ENCODE assay signal across 2 cellular contexts in the genomic region with DNA sequence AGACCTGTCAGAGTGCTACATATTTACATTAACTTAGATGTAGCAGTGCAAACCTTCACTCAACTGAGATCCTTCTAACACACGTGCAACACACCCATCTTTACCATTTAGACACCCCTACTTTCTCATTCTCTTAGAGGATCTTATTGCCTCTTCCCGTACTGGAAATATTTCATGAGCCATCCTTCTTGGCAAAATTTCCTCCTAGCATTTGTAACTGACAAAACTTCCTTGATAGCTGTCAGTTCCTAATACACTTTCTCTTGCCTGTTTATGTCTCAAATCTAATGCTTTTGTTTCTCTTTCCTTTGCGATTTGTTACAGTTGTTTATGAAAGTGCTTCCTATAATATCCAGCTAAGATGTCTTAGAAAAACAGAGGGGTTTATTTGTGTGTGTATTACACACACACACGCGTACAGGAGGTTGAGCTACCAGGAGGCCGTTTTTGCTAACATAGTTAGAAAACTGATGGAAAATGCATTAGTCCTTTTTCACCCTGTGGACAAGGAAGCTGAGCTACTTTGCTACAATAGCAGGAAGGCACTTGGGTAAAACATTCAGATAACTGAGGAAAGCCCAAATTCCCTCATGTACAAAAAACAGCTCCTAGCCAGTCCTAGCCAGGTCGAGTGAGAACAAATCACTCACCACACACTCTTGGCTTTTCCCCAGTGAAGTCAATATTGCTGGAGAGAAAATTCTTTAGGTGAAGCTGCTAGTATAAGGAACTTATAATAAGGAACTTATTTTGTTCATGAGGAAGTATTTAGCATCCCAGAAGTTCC.
A peak's percentile ranks its signal among the peaks of the same experiment; 100 is the strongest.
TF ChIP-seq lines count a peak whose summit lies in the region.

No MANE protein-coding gene starts in this region.

TF ChIP-seq in liver, 16 proteins besides CTCF, POLR2A, EP300 and RAD21 (continued from another document):
- TF ChIP-seq NR2F2 (IDR thresholded peaks at IDR 0.05) (no peak), RXRA (IDR thresholded peaks at IDR 0.05) (no peak), SP1 (IDR thresholded peaks at IDR 0.05) (peak; percentile 4), JUND (IDR thresholded peaks at IDR 0.05) (no peak)
- TF ChIP-seq, protein P1, sequence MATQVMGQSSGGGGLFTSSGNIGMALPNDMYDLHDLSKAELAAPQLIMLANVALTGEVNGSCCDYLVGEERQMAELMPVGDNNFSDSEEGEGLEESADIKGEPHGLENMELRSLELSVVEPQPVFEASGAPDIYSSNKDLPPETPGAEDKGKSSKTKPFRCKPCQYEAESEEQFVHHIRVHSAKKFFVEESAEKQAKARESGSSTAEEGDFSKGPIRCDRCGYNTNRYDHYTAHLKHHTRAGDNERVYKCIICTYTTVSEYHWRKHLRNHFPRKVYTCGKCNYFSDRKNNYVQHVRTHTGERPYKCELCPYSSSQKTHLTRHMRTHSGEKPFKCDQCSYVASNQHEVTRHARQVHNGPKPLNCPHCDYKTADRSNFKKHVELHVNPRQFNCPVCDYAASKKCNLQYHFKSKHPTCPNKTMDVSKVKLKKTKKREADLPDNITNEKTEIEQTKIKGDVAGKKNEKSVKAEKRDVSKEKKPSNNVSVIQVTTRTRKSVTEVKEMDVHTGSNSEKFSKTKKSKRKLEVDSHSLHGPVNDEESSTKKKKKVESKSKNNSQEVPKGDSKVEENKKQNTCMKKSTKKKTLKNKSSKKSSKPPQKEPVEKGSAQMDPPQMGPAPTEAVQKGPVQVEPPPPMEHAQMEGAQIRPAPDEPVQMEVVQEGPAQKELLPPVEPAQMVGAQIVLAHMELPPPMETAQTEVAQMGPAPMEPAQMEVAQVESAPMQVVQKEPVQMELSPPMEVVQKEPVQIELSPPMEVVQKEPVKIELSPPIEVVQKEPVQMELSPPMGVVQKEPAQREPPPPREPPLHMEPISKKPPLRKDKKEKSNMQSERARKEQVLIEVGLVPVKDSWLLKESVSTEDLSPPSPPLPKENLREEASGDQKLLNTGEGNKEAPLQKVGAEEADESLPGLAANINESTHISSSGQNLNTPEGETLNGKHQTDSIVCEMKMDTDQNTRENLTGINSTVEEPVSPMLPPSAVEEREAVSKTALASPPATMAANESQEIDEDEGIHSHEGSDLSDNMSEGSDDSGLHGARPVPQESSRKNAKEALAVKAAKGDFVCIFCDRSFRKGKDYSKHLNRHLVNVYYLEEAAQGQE (IDR thresholded peaks at IDR 0.05) = no peak

TF ChIP-seq in HepG2, 621 proteins besides CTCF, POLR2A, EP300 and RAD21:
- TF ChIP-seq, protein P2, sequence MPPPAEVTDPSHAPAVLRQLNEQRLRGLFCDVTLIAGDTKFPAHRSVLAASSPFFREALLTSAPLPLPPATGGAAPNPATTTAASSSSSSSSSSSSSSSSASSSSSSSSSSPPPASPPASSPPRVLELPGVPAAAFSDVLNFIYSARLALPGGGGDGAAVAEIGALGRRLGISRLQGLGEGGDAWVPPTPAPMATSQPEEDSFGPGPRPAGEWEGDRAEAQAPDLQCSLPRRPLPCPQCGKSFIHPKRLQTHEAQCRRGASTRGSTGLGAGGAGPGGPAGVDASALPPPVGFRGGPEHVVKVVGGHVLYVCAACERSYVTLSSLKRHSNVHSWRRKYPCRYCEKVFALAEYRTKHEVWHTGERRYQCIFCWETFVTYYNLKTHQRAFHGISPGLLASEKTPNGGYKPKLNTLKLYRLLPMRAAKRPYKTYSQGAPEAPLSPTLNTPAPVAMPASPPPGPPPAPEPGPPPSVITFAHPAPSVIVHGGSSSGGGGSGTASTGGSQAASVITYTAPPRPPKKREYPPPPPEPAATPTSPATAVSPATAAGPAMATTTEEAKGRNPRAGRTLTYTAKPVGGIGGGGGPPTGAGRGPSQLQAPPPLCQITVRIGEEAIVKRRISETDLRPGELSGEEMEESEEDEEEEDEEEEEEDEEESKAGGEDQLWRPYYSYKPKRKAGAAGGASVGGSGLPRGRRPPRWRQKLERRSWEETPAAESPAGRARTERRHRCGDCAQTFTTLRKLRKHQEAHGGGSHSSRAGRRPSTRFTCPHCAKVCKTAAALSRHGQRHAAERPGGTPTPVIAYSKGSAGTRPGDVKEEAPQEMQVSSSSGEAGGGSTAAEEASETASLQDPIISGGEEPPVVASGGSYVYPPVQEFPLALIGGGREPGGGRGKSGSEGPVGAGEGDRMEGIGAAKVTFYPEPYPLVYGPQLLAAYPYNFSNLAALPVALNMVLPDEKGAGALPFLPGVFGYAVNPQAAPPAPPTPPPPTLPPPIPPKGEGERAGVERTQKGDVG (CRISPR knock-in tag; IDR thresholded peaks at IDR 0.05; ENCODE audit: borderline replicate concordance) = no peak
- TF ChIP-seq, protein P3, sequence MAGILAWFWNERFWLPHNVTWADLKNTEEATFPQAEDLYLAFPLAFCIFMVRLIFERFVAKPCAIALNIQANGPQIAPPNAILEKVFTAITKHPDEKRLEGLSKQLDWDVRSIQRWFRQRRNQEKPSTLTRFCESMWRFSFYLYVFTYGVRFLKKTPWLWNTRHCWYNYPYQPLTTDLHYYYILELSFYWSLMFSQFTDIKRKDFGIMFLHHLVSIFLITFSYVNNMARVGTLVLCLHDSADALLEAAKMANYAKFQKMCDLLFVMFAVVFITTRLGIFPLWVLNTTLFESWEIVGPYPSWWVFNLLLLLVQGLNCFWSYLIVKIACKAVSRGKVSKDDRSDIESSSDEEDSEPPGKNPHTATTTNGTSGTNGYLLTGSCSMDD (CRISPR knock-in tag; IDR thresholded peaks at IDR 0.05) = no peak
- TF ChIP-seq STAT5B (CRISPR knock-in tag; IDR thresholded peaks at IDR 0.05) = no peak
- TF ChIP-seq, protein P4, sequence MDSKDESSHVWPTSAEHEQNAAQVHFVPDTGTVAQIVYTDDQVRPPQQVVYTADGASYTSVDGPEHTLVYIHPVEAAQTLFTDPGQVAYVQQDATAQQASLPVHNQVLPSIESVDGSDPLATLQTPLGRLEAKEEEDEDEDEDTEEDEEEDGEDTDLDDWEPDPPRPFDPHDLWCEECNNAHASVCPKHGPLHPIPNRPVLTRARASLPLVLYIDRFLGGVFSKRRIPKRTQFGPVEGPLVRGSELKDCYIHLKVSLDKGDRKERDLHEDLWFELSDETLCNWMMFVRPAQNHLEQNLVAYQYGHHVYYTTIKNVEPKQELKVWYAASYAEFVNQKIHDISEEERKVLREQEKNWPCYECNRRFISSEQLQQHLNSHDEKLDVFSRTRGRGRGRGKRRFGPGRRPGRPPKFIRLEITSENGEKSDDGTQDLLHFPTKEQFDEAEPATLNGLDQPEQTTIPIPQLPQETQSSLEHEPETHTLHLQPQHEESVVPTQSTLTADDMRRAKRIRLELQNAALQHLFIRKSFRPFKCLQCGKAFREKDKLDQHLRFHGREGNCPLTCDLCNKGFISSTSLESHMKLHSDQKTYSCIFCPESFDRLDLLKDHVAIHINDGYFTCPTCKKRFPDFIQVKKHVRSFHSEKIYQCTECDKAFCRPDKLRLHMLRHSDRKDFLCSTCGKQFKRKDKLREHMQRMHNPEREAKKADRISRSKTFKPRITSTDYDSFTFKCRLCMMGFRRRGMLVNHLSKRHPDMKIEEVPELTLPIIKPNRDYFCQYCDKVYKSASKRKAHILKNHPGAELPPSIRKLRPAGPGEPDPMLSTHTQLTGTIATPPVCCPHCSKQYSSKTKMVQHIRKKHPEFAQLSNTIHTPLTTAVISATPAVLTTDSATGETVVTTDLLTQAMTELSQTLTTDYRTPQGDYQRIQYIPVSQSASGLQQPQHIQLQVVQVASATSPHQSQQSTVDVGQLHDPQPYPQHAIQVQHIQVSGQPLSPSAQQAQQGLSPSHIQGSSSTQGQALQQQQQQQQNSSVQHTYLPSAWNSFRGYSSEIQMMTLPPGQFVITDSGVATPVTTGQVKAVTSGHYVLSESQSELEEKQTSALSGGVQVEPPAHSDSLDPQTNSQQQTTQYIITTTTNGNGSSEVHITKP (CRISPR knock-in tag; IDR thresholded peaks at IDR 0.05; ENCODE audit: low read depth) = no peak
- TF ChIP-seq PHF5A (CRISPR knock-in tag; IDR thresholded peaks at IDR 0.05; ENCODE audit: low read depth, unreplicated experiment) = no peak
